In the genomic region with DNA sequence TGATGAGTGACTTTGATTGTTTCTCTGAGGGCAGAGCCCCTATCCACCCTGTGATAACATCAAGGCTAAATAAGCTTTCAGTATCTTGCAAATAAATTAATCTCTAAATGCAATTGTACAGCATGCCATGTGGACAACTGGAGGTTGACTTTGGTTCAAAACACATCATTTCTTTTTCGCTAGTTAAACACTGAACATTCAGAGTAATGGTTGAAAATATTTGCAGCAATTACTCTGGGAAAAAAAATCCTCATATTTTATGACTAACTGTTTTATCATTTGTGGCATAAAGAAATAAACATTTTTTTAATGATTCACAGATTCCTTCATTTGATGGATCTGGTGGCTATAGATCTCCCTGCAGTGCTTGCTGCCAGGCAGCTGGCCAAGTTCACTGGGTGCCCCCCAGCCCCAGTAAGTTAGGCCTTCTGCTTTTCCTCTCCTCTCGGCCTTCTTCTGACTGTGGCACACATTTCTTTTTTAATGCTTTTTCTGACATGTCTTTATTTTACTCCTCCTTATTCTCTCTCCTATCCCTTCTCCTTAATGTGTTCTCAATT, we compare ENCODE assay signal across 16 cellular contexts.
DNase-seq lines count a peak whose midpoint lies in the region; ATAC-seq and TF ChIP-seq lines count a peak whose summit lies in the region.
"Had no signal": no experiment of that assay in that cellular context is flagged by ENCODE, and none has a peak within 500 bp of the region (broad histone marks: within the 10 kb centered on the region; RNA-seq: fewer than 3 reads in every experiment).

No MANE protein-coding gene starts in this region.

- H3K27me3 Mint-ChIP-seq in MCF 10A (ENCODE audit: insufficient read depth, unreplicated experiment) = no peaks in the 10 kb centered on the region
- H3K27me3 Mint-ChIP-seq: brain had no signal

- H3K9me3 Mint-ChIP-seq in MCF 10A (ENCODE audit: unreplicated experiment) = no peaks in the 10 kb centered on the region
- H3K9me3 Mint-ChIP-seq: brain, nephron progenitor cell had no signal

- H3K4me3 ChIP-seq in breast epithelium = no peak overlapping the region
- H3K4me3 ChIP-seq in astrocyte of the cerebellum (ENCODE audit: low read depth, low read length) = no peak overlapping the region
- no peak overlapping the region for H3K4me3 ChIP-seq in aorta (ENCODE audit: low read length in 2 of 2)
- H3K4me3 ChIP-seq: skin epidermis, upper lobe of right lung had no signal

- no peak overlapping the region for H3K4me3 Mint-ChIP-seq in MCF 10A (ENCODE audit: unreplicated experiment)
- H3K4me3 Mint-ChIP-seq: brain, nephron progenitor cell had no signal

- H3K4me1 Mint-ChIP-seq in MCF 10A (ENCODE audit: insufficient read depth, unreplicated experiment) = peaks cover 11% of the 10 kb centered on the region
- H3K4me1 Mint-ChIP-seq: brain, nephron progenitor cell had no signal

- in situ Hi-C loops in astrocyte of the cerebellum (cut with HindIII; ENCODE audit: low sequenced_read_pairs) = no loop called here

- DNase-seq in MCF 10A (ENCODE audit: unreplicated experiment) = peak; percentile 59
- no peak for DNase-seq in breast epithelium (ENCODE audit: low spot score in 2 of 2)
- DNase-seq in astrocyte of the cerebellum (ENCODE audit: low read depth) = peak; percentile 40
- DNase-seq in glomerular visceral epithelial cell (ENCODE audit: extremely low spot score) = peak; percentile 58
- peak; percentile 44 to 79 for DNase-seq in aorta
- DNase-seq in NOMO-1 treated with DMSO at 0.1 percent for 48 hours (lab: John Stamatoyannopoulos, UW; ENCODE audit: unreplicated experiment) = no peak
- no peak for DNase-seq in effector CD8-positive, alpha-beta T cell (lab: John Stamatoyannopoulos, UW)
- no peak for DNase-seq in GM10266 (ENCODE audit: extremely low spot score)
- DNase-seq: 8988T, NCI-H1436 treated with DMSO at 0.1 percent for 48 hours, NCI-H526 treated with DMSO at 0.1 percent for 48 hours, nephron progenitor cell, upper lobe of right lung, WERI-Rb-1 had no signal

- POLR2A ChIA-PET in MCF 10A (lab: Yijun Ruan, JAX) = interaction anchor here (1.6 kb wide), 1 partner anchor 11 kb away, joined by 3 read pairs; no protein-coding TSS in a partner anchor

- no peaks in the 10 kb centered on the region for H3K4me1 ChIP-seq in breast epithelium
- peaks cover 1 to 6% of the 10 kb centered on the region in 2 donors for H3K4me1 ChIP-seq in aorta (ENCODE audit: control insufficient read depth in 1 of 2, insufficient read depth in 2 of 2, low read length in 2 of 2)
- H3K4me1 ChIP-seq: upper lobe of right lung had no signal

- TF ChIP-seq CTCF in MCF 10A (IDR thresholded peaks at IDR 0.05; ENCODE audit: unreplicated experiment) = no peak
- no peak for TF ChIP-seq CTCF in breast epithelium (IDR thresholded peaks at IDR 0.05)
- no peak for TF ChIP-seq CTCF in astrocyte of the cerebellum (IDR thresholded peaks at IDR 0.05; ENCODE audit: low read depth, low read length, missing control alignments)
- TF ChIP-seq CTCF in GM10266 (IDR thresholded peaks at IDR 0.05; ENCODE audit: control insufficient read depth, insufficient read depth, low read depth, missing control alignments) = no peak

- no TSS peak for BruUV-seq in MCF 10A (replicated peaks; lab: Mats Ljungman, UMichigan)

- H3K27me3 ChIP-seq in breast epithelium (no peaks in the 10 kb centered on the region), aorta (ENCODE audit: control insufficient read depth in 1 of 2, insufficient read depth in 2 of 2, low read length in 1 of 2) (no peaks in the 10 kb centered on the region)
- H3K27me3 ChIP-seq: upper lobe of right lung had no signal

- H3K27ac ChIP-seq in breast epithelium (no peak overlapping the region), aorta (ENCODE audit: low read depth in 1 of 2, low read length in 2 of 2) (peak overlapping the region; percentile 47 to 77)
- H3K27ac ChIP-seq: upper lobe of right lung, WERI-Rb-1 had no signal

- ATAC-seq in aorta (ENCODE audit: low FRiP score) = no peak
- ATAC-seq: upper lobe of right lung had no signal

- no peaks in the 10 kb centered on the region for H3K9me3 ChIP-seq in breast epithelium
- H3K9me3 ChIP-seq in aorta (ENCODE audit: control insufficient read depth, low read length) = no peaks in the 10 kb centered on the region
- H3K9me3 ChIP-seq: upper lobe of right lung had no signal

- intact Hi-C loops in MCF 10A (cut with micrococcal nuclease) (no loop called here), breast epithelium (cut with DNase I; ENCODE audit: low total_unique reads) (no loop called here), aorta (cut with DNase I) (loop anchor here in 1 of 2 donors (5.0 kb wide), 1 partner anchor 41 kb away; no protein-coding TSS in a partner anchor)

- WGBS in aorta, 2 donors = 23 to 24% methylated on average over 2 of the region's 2 CpGs

- CTCF ChIA-PET in MCF 10A (lab: Yijun Ruan, JAX) = interaction anchor here (1.1 kb wide), 2 partner anchors 288 to 307 kb away, joined by 3 to 5 read pairs; no protein-coding TSS in a partner anchor

- TF ChIP-seq POLR2A in breast epithelium (IDR thresholded peaks at IDR 0.05) = no peak

- peaks cover 9% of the 10 kb centered on the region for H3K36me3 Mint-ChIP-seq in MCF 10A (ENCODE audit: insufficient read depth, unreplicated experiment)
- H3K36me3 Mint-ChIP-seq: brain had no signal

- H3K36me3 ChIP-seq in breast epithelium = no peaks in the 10 kb centered on the region
- H3K36me3 ChIP-seq in aorta (ENCODE audit: control insufficient read depth in 1 of 2, insufficient read depth in 2 of 2, low read length in 1 of 2) = no peaks in the 10 kb centered on the region
- H3K36me3 ChIP-seq: upper lobe of right lung, WERI-Rb-1 had no signal

- peak overlapping the region; percentile 8 for H3K27ac Mint-ChIP-seq in MCF 10A (ENCODE audit: low read depth, unreplicated experiment)
- H3K27ac Mint-ChIP-seq: nephron progenitor cell had no signal

Comparison
In these comparisons a context has a peak if more than half of its experiments do, and no peak if none do; other contexts are left out.
1. DNase-seq: peak in MCF 10A (single experiment), astrocyte of the cerebellum (single experiment), glomerular visceral epithelial cell (single experiment) and aorta (2 of 2); none in breast epithelium (0 of 2), NOMO-1 treated with DMSO at 0.1 percent for 48 hours (single experiment), effector CD8-positive, alpha-beta T cell (single experiment) and GM10266 (single experiment).
2. H3K27ac ChIP-seq: peak in aorta (2 of 2); none in breast epithelium (0 of 2).